In the genomic region with DNA sequence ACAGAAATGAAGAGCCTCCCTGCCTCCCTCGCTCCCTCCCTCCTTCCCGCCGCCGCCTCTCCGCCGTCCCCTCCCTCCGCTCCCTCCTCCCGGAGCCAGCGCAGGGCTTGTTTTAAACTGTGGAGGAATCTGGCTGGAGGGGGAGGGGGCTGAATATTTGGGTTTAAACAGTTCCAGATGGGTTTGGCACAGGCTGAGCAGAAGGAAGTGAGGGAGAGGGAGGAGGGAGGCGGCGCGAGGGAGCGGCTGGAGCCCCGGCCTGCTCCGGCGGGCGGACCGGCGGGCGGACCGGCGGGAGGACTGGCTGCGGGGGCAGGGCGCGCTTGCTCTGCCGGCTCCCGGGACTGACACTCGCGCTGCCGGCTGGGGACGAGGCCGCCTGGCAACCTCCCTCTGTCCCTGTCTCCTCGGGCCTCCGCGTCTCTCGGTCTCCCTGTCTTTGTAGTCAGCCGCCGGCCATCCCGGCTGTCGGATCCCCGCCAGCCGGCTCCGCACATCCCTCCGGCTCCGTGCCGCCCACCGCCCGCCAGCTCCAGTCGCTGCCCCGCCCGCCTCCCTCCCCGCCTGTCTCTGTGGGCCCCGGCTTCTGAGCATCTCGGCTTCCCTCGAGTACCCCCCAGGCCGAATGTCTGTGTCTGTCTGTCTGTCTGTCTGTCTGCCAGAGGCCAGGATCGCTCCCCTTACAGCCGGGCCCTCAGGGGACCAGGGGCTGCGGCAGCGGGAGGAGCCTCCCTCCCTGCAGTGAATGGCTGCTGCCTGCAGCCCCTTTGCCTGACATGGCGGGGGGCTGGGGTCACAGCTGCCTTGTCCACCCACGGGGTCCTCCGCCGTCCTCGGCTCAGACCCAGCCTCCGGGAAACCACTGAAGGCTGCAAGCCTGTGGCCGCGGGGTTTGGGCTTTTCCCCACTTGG, we compare ENCODE assay signal across 2 cellular contexts.
TF ChIP-seq lines count a peak whose summit lies in the region.

No MANE protein-coding gene starts in this region.

TF ChIP-seq in SK-N-SH treated with all-trans-retinoic acid at 6 μM for 48 hours, 23 proteins besides CTCF, POLR2A, EP300 and RAD21 (continued from another document):
- TF ChIP-seq, protein P1, sequence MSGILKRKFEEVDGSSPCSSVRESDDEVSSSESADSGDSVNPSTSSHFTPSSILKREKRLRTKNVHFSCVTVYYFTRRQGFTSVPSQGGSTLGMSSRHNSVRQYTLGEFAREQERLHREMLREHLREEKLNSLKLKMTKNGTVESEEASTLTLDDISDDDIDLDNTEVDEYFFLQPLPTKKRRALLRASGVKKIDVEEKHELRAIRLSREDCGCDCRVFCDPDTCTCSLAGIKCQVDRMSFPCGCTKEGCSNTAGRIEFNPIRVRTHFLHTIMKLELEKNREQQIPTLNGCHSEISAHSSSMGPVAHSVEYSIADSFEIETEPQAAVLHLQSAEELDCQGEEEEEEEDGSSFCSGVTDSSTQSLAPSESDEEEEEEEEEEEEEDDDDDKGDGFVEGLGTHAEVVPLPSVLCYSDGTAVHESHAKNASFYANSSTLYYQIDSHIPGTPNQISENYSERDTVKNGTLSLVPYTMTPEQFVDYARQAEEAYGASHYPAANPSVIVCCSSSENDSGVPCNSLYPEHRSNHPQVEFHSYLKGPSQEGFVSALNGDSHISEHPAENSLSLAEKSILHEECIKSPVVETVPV (CRISPR knock-in tag; IDR thresholded peaks at IDR 0.05): no peak
- peak; percentile 51; the same call in 1 of the 2 replicates for TF ChIP-seq ZFP3 (CRISPR knock-in tag; IDR thresholded peaks at IDR 0.05)
- 0 out of 2 replicates have a peak, but pooled peaks have one; percentile 40 for TF ChIP-seq ZNF8 (CRISPR knock-in tag; IDR thresholded peaks at IDR 0.05)
- TF ChIP-seq, protein P2, sequence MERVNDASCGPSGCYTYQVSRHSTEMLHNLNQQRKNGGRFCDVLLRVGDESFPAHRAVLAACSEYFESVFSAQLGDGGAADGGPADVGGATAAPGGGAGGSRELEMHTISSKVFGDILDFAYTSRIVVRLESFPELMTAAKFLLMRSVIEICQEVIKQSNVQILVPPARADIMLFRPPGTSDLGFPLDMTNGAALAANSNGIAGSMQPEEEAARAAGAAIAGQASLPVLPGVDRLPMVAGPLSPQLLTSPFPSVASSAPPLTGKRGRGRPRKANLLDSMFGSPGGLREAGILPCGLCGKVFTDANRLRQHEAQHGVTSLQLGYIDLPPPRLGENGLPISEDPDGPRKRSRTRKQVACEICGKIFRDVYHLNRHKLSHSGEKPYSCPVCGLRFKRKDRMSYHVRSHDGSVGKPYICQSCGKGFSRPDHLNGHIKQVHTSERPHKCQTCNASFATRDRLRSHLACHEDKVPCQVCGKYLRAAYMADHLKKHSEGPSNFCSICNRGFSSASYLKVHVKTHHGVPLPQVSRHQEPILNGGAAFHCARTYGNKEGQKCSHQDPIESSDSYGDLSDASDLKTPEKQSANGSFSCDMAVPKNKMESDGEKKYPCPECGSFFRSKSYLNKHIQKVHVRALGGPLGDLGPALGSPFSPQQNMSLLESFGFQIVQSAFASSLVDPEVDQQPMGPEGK (CRISPR knock-in tag; IDR thresholded peaks at IDR 0.05; ENCODE audit: borderline replicate concordance): peak; percentile 74; the same call in 1 of the 2 replicates
- TF ChIP-seq, protein P3, sequence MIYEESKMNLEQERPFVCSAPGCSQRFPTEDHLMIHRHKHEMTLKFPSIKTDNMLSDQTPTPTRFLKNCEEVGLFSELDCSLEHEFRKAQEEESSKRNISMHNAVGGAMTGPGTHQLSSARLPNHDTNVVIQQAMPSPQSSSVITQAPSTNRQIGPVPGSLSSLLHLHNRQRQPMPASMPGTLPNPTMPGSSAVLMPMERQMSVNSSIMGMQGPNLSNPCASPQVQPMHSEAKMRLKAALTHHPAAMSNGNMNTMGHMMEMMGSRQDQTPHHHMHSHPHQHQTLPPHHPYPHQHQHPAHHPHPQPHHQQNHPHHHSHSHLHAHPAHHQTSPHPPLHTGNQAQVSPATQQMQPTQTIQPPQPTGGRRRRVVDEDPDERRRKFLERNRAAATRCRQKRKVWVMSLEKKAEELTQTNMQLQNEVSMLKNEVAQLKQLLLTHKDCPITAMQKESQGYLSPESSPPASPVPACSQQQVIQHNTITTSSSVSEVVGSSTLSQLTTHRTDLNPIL (CRISPR knock-in tag; IDR thresholded peaks at IDR 0.05; ENCODE audit: low read depth): no peak
- no peak for TF ChIP-seq ISL1 (CRISPR knock-in tag; IDR thresholded peaks at IDR 0.05)

TF ChIP-seq in HepG2, 621 proteins besides CTCF, POLR2A, EP300 and RAD21 (continued from another document and continues in another):
- TF ChIP-seq, protein P4, sequence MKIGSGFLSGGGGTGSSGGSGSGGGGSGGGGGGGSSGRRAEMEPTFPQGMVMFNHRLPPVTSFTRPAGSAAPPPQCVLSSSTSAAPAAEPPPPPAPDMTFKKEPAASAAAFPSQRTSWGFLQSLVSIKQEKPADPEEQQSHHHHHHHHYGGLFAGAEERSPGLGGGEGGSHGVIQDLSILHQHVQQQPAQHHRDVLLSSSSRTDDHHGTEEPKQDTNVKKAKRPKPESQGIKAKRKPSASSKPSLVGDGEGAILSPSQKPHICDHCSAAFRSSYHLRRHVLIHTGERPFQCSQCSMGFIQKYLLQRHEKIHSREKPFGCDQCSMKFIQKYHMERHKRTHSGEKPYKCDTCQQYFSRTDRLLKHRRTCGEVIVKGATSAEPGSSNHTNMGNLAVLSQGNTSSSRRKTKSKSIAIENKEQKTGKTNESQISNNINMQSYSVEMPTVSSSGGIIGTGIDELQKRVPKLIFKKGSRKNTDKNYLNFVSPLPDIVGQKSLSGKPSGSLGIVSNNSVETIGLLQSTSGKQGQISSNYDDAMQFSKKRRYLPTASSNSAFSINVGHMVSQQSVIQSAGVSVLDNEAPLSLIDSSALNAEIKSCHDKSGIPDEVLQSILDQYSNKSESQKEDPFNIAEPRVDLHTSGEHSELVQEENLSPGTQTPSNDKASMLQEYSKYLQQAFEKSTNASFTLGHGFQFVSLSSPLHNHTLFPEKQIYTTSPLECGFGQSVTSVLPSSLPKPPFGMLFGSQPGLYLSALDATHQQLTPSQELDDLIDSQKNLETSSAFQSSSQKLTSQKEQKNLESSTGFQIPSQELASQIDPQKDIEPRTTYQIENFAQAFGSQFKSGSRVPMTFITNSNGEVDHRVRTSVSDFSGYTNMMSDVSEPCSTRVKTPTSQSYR (CRISPR knock-in tag; IDR thresholded peaks at IDR 0.05; ENCODE audit: borderline replicate concordance): peak; percentile 54; the same call in 1 of the 2 replicates
- TF ChIP-seq RARG (CRISPR knock-in tag; IDR thresholded peaks at IDR 0.05; ENCODE audit: low read depth): no peak
- no peak for TF ChIP-seq ZSCAN25 (CRISPR knock-in tag; IDR thresholded peaks at IDR 0.05)
- TF ChIP-seq MEIS1 (CRISPR knock-in tag; IDR thresholded peaks at IDR 0.05; ENCODE audit: borderline replicate concordance): no peak
- TF ChIP-seq, protein P5, sequence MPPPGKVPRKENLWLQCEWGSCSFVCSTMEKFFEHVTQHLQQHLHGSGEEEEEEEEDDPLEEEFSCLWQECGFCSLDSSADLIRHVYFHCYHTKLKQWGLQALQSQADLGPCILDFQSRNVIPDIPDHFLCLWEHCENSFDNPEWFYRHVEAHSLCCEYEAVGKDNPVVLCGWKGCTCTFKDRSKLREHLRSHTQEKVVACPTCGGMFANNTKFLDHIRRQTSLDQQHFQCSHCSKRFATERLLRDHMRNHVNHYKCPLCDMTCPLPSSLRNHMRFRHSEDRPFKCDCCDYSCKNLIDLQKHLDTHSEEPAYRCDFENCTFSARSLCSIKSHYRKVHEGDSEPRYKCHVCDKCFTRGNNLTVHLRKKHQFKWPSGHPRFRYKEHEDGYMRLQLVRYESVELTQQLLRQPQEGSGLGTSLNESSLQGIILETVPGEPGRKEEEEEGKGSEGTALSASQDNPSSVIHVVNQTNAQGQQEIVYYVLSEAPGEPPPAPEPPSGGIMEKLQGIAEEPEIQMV (CRISPR knock-in tag; IDR thresholded peaks at IDR 0.05; ENCODE audit: low read depth): peak; percentile 97
- TF ChIP-seq, protein P6, sequence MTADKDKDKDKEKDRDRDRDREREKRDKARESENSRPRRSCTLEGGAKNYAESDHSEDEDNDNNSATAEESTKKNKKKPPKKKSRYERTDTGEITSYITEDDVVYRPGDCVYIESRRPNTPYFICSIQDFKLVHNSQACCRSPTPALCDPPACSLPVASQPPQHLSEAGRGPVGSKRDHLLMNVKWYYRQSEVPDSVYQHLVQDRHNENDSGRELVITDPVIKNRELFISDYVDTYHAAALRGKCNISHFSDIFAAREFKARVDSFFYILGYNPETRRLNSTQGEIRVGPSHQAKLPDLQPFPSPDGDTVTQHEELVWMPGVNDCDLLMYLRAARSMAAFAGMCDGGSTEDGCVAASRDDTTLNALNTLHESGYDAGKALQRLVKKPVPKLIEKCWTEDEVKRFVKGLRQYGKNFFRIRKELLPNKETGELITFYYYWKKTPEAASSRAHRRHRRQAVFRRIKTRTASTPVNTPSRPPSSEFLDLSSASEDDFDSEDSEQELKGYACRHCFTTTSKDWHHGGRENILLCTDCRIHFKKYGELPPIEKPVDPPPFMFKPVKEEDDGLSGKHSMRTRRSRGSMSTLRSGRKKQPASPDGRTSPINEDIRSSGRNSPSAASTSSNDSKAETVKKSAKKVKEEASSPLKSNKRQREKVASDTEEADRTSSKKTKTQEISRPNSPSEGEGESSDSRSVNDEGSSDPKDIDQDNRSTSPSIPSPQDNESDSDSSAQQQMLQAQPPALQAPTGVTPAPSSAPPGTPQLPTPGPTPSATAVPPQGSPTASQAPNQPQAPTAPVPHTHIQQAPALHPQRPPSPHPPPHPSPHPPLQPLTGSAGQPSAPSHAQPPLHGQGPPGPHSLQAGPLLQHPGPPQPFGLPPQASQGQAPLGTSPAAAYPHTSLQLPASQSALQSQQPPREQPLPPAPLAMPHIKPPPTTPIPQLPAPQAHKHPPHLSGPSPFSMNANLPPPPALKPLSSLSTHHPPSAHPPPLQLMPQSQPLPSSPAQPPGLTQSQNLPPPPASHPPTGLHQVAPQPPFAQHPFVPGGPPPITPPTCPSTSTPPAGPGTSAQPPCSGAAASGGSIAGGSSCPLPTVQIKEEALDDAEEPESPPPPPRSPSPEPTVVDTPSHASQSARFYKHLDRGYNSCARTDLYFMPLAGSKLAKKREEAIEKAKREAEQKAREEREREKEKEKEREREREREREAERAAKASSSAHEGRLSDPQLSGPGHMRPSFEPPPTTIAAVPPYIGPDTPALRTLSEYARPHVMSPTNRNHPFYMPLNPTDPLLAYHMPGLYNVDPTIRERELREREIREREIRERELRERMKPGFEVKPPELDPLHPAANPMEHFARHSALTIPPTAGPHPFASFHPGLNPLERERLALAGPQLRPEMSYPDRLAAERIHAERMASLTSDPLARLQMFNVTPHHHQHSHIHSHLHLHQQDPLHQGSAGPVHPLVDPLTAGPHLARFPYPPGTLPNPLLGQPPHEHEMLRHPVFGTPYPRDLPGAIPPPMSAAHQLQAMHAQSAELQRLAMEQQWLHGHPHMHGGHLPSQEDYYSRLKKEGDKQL (CRISPR knock-in tag; IDR thresholded peaks at IDR 0.05; ENCODE audit: low read depth): no peak
- peak; percentile 94 for TF ChIP-seq ZNF263 (CRISPR knock-in tag; IDR thresholded peaks at IDR 0.05)
- no peak for TF ChIP-seq ZNF207 (IDR thresholded peaks at IDR 0.05; ENCODE audit: borderline replicate concordance)
- no peak for TF ChIP-seq SRSF4 (IDR thresholded peaks at IDR 0.05; ENCODE audit: low read depth, low read length, poor library complexity, severe bottlenecking)
- TF ChIP-seq MAZ (IDR thresholded peaks at IDR 0.05; ENCODE audit: borderline replicate concordance, low read depth, low read length): no peak
- TF ChIP-seq MAZ (CRISPR knock-in tag; IDR thresholded peaks at IDR 0.05; ENCODE audit: low read depth): 0 out of 2 replicates have a peak, but pooled peaks have one; percentile 26
- TF ChIP-seq, protein P7, sequence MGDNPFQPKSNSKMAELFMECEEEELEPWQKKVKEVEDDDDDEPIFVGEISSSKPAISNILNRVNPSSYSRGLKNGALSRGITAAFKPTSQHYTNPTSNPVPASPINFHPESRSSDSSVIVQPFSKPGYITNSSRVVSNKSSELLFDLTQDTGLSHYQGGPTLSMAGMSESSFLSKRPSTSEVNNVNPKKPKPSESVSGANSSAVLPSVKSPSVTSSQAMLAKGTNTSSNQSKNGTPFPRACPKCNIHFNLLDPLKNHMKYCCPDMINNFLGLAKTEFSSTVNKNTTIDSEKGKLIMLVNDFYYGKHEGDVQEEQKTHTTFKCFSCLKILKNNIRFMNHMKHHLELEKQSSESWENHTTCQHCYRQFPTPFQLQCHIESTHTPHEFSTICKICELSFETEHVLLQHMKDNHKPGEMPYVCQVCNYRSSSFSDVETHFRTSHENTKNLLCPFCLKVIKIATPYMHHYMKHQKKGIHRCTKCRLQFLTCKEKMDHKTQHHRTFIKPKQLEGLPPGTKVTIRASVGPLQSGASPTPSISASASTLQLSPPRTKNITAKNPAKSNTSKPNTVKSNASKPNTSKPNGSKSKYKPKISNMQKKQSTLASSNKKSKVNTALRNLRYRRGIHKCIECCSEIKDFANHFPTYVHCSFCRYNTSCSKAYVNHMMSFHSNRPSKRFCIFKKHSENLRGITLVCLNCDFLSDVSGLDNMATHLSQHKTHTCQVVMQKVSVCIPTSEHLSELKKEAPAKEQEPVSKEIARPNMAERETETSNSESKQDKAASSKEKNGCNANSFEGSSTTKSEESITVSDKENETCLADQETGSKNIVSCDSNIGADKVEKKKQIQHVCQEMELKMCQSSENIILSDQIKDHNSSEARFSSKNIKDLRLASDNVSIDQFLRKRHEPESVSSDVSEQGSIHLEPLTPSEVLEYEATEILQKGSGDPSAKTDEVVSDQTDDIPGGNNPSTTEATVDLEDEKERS (CRISPR knock-in tag; IDR thresholded peaks at IDR 0.05): no peak
- no peak for TF ChIP-seq ZNF615 (CRISPR knock-in tag; IDR thresholded peaks at IDR 0.05; ENCODE audit: borderline replicate concordance)
- TF ChIP-seq ZNF260 (CRISPR knock-in tag; IDR thresholded peaks at IDR 0.05; ENCODE audit: borderline replicate concordance, low read depth): no peak
- TF ChIP-seq ZNF138 (CRISPR knock-in tag; IDR thresholded peaks at IDR 0.05; ENCODE audit: low read depth): no peak
- no peak for TF ChIP-seq RORA (CRISPR knock-in tag; IDR thresholded peaks at IDR 0.05)
- no peak for TF ChIP-seq DMAP1 (CRISPR knock-in tag; IDR thresholded peaks at IDR 0.05)
- no peak for TF ChIP-seq NR2F1 (CRISPR knock-in tag; IDR thresholded peaks at IDR 0.05)
- TF ChIP-seq, protein P8, sequence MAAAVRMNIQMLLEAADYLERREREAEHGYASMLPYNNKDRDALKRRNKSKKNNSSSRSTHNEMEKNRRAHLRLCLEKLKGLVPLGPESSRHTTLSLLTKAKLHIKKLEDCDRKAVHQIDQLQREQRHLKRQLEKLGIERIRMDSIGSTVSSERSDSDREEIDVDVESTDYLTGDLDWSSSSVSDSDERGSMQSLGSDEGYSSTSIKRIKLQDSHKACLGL (CRISPR knock-in tag; IDR thresholded peaks at IDR 0.05): no peak
- TF ChIP-seq, protein P9, sequence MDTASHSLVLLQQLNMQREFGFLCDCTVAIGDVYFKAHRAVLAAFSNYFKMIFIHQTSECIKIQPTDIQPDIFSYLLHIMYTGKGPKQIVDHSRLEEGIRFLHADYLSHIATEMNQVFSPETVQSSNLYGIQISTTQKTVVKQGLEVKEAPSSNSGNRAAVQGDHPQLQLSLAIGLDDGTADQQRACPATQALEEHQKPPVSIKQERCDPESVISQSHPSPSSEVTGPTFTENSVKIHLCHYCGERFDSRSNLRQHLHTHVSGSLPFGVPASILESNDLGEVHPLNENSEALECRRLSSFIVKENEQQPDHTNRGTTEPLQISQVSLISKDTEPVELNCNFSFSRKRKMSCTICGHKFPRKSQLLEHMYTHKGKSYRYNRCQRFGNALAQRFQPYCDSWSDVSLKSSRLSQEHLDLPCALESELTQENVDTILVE (CRISPR knock-in tag; IDR thresholded peaks at IDR 0.05): no peak
- no peak for TF ChIP-seq YEATS4 (CRISPR knock-in tag; IDR thresholded peaks at IDR 0.05; ENCODE audit: borderline replicate concordance)
